In the genomic region with DNA sequence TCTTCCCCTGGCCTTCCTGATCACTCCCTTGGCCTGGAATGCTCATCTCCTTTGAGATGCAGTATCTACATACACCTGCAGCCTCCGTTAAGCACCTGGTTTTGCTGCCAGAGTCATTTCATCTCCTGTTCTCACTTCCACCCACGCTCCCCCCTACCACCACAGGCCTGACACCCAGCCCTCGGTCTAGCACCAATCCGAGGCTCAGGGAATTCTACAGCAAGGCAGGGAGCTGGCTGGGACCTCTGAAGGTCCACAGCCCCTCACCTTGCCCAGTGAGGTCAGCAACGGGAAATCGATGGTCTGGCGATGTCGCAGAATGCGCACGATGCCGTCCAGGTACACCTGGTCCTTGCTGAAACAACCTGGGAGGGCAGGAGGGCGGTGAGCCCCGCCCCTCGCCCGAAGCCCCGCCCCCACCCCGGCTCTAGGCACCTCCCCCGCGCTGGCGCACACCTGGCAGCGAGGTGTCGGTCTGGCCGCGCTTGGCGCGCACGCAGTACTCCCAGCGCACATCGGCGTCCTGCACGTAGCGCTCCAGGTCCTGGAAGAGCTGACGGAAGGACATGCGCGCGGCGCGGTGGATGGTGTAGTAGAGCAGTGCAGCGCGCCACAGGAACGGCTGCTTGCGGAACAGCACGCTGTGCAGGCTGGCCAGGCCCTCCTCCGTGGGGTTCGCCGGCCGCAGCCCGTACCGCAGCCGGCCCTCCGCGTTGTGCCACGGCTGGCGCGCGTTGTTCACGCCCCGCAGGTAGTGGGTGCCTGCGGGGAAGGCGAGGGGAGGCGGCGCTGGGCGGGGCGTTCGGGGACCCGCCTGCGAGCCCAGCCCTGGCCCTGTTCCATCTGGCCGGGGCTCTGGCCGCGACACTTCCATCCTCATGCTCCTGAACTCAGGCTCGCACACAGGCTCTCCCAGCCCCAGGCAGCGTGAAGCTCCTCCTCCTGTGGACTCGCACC, we compare ENCODE assay signal across 1 cellular context.
A peak's percentile ranks its signal among the peaks of the same experiment; 100 is the strongest.
TF ChIP-seq lines count a peak whose summit lies in the region.

No MANE protein-coding gene starts in this region.

TF ChIP-seq in HepG2, 621 proteins besides CTCF, POLR2A, EP300 and RAD21 (continued from another document and continues in another):
- TF ChIP-seq MAZ (IDR thresholded peaks at IDR 0.05; ENCODE audit: borderline replicate concordance, low read depth, low read length) (no peak), MAZ (CRISPR knock-in tag; IDR thresholded peaks at IDR 0.05; ENCODE audit: low read depth) (peak; percentile 76), CCAR2 (optimal IDR thresholded peaks at IDR 0.05; ENCODE audit: low read depth, low read length) (no peak), BRF2 (CRISPR knock-in tag; IDR thresholded peaks at IDR 0.05) (no peak), AHR (CRISPR knock-in tag; IDR thresholded peaks at IDR 0.05) (peak; percentile 44; the same call in 1 of the 2 replicates), ZMYM3 (CRISPR knock-in tag; IDR thresholded peaks at IDR 0.05) (peak; percentile 84), SP5 (CRISPR knock-in tag; IDR thresholded peaks at IDR 0.05; ENCODE audit: borderline replicate concordance, low read depth) (peak; percentile 41; the same call in 1 of the 2 replicates), NR0B2 (CRISPR knock-in tag; IDR thresholded peaks at IDR 0.05) (peak; percentile 76), ZMYM4 (CRISPR knock-in tag; IDR thresholded peaks at IDR 0.05) (peak; percentile 47; the same call in 1 of the 2 replicates), SMYD3 (CRISPR knock-in tag; IDR thresholded peaks at IDR 0.05) (no peak), TEAD3 (CRISPR knock-in tag; optimal IDR thresholded peaks at IDR 0.05; ENCODE audit: borderline replicate concordance) (peak; percentile 18), ZSCAN9 (CRISPR knock-in tag; IDR thresholded peaks at IDR 0.05; ENCODE audit: borderline replicate concordance) (no peak), MYNN (CRISPR knock-in tag; IDR thresholded peaks at IDR 0.05; ENCODE audit: low read depth) (no peak), NFRKB (IDR thresholded peaks at IDR 0.05) (no peak), MAF1 (CRISPR knock-in tag; IDR thresholded peaks at IDR 0.05; ENCODE audit: borderline replicate concordance) (0 out of 2 replicates have a peak, but pooled peaks have one; percentile 10), NR2F6 (IDR thresholded peaks at IDR 0.05) (no peak), NR2F6 (CRISPR knock-in tag; IDR thresholded peaks at IDR 0.05) (peak; percentile 34; the same call in 1 of the 2 replicates), SOX6 (IDR thresholded peaks at IDR 0.05) (no peak), SOX6 (CRISPR knock-in tag; IDR thresholded peaks at IDR 0.05) (no peak), ZNF629 (CRISPR knock-in tag; conservative IDR thresholded peaks at IDR 0.05) (no peak), DNMT1 (CRISPR knock-in tag; IDR thresholded peaks at IDR 0.05) (peak; percentile 87; the same call in 1 of the 2 replicates), SALL2 (CRISPR knock-in tag; IDR thresholded peaks at IDR 0.05) (0 out of 2 replicates have a peak, but pooled peaks have one; percentile 48), PHF20 (CRISPR knock-in tag; IDR thresholded peaks at IDR 0.05) (no peak; the same call in 1 of the 2 replicates), ZNF280B (CRISPR knock-in tag; IDR thresholded peaks at IDR 0.05; ENCODE audit: borderline replicate concordance) (peak; percentile 74), ZNF598 (CRISPR knock-in tag; IDR thresholded peaks at IDR 0.05; ENCODE audit: borderline replicate concordance) (peak; percentile 25; the same call in 1 of the 2 replicates), ATF7-NPFF (CRISPR knock-in tag; IDR thresholded peaks at IDR 0.05; ENCODE audit: low read depth) (peak; percentile 70; the same call in 1 of the 2 replicates), ZBTB4 (CRISPR knock-in tag; IDR thresholded peaks at IDR 0.05; ENCODE audit: borderline replicate concordance) (peak; percentile 36; the same call in 1 of the 2 replicates), MEIS1 (CRISPR knock-in tag; IDR thresholded peaks at IDR 0.05; ENCODE audit: borderline replicate concordance) (peak; percentile 80; the same call in 1 of the 2 replicates), BHLHE40 (IDR thresholded peaks at IDR 0.05; ENCODE audit: low read length) (0 out of 2 replicates have a peak, but pooled peaks have one; percentile 3), RBFOX2 (IDR thresholded peaks at IDR 0.05; ENCODE audit: low read depth, low read length) (peak; percentile 63; the same call in 1 of the 2 replicates), KMT2B (CRISPR knock-in tag; IDR thresholded peaks at IDR 0.05) (peak; percentile 28; the same call in 1 of the 2 replicates), MIER2 (CRISPR knock-in tag; IDR thresholded peaks at IDR 0.05) (peak; percentile 57; the same call in 1 of the 2 replicates), ZNF142 (CRISPR knock-in tag; IDR thresholded peaks at IDR 0.05) (peak; percentile 43; the same call in 1 of the 2 replicates)
- TF ChIP-seq, protein P1, sequence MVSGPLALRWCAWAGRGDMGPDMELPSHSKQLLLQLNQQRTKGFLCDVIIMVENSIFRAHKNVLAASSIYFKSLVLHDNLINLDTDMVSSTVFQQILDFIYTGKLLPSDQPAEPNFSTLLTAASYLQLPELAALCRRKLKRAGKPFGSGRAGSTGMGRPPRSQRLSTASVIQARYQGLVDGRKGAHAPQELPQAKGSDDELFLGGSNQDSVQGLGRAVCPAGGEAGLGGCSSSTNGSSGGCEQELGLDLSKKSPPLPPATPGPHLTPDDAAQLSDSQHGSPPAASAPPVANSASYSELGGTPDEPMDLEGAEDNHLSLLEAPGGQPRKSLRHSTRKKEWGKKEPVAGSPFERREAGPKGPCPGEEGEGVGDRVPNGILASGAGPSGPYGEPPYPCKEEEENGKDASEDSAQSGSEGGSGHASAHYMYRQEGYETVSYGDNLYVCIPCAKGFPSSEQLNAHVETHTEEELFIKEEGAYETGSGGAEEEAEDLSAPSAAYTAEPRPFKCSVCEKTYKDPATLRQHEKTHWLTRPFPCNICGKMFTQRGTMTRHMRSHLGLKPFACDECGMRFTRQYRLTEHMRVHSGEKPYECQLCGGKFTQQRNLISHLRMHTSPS (CRISPR knock-in tag; IDR thresholded peaks at IDR 0.05; ENCODE audit: low read depth), result 0 out of 2 replicates have a peak, but pooled peaks have one; percentile 34
- TF ChIP-seq, protein P2, sequence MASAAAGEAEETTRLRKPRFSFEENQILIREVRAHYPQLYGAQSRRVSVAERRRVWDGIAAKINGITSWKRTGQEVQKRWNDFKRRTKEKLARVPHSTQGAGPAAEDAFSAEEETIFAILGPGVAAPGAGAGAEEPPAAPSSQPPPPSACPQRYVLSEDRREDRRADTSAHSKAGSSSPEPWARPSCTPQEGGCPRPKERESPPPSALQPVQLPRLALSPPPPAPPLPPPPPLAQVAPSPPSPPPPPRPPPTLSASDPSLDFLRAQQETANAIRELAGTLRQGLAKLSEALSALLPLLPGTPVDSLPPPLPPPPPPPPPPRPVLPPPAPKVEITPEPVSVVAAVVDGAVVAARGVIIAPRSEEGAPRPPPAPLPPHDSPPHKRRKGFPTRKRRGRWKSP (CRISPR knock-in tag; IDR thresholded peaks at IDR 0.05), result peak; percentile 99
- TF ChIP-seq, protein P3, sequence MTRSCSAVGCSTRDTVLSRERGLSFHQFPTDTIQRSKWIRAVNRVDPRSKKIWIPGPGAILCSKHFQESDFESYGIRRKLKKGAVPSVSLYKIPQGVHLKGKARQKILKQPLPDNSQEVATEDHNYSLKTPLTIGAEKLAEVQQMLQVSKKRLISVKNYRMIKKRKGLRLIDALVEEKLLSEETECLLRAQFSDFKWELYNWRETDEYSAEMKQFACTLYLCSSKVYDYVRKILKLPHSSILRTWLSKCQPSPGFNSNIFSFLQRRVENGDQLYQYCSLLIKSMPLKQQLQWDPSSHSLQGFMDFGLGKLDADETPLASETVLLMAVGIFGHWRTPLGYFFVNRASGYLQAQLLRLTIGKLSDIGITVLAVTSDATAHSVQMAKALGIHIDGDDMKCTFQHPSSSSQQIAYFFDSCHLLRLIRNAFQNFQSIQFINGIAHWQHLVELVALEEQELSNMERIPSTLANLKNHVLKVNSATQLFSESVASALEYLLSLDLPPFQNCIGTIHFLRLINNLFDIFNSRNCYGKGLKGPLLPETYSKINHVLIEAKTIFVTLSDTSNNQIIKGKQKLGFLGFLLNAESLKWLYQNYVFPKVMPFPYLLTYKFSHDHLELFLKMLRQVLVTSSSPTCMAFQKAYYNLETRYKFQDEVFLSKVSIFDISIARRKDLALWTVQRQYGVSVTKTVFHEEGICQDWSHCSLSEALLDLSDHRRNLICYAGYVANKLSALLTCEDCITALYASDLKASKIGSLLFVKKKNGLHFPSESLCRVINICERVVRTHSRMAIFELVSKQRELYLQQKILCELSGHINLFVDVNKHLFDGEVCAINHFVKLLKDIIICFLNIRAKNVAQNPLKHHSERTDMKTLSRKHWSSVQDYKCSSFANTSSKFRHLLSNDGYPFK (CRISPR knock-in tag; IDR thresholded peaks at IDR 0.05; ENCODE audit: borderline replicate concordance), result no peak; the same call in 1 of the 2 replicates
